ENCODE assay signal across 15 cellular contexts in genomic region chr15:29143909-29144308, GRCh38.
A peak's percentile ranks its signal among the peaks of the same experiment; 100 is the strongest.
DNase-seq lines count a peak whose midpoint lies in the region; ATAC-seq and TF ChIP-seq lines count a peak whose summit lies in the region.
"Had no signal": no experiment of that assay in that cellular context is flagged by ENCODE, and none has a peak within 500 bp of the region (broad histone marks: within the 10 kb centered on the region; RNA-seq: fewer than 3 reads in every experiment).

No MANE protein-coding gene starts in this region.

- H3K4me3 ChIP-seq in OCI-LY3 (ENCODE audit: low read length) (no peak overlapping the region), thyroid gland (replicated peaks in 1 of 3) (no peak overlapping the region)
- H3K4me3 ChIP-seq: skin epidermis, upper lobe of right lung had no signal

- no peak overlapping the region for H2AFZ ChIP-seq in OCI-LY3 (ENCODE audit: low read depth, low read length)

- peak; percentile 44 for ATAC-seq in GM19467 (IDR thresholded peaks at IDR 0.05; ENCODE audit: unreplicated experiment)
- ATAC-seq: foreskin keratinocyte; naive thymus-derived CD8-positive, alpha-beta T cell; upper lobe of right lung had no signal

- in situ Hi-C loops in ACHN (cut with HindIII; ENCODE audit: low pct_ligation_motif_present, low pct_unique_long_range_greater_than_20kb, low sequenced_read_pairs), result no loop called here

- H3K79me2 ChIP-seq in OCI-LY3 (ENCODE audit: low read length), result no peaks in the 10 kb centered on the region

- H3K27me3 ChIP-seq in OCI-LY3 (ENCODE audit: low read depth, low read length), result 0 out of 2 replicates have a peak, but pooled peaks cover 3% of the 10 kb centered on the region
- no peaks in the 10 kb centered on the region for H3K27me3 ChIP-seq in thyroid gland
- H3K27me3 ChIP-seq: foreskin keratinocyte had no signal

- H3K9ac ChIP-seq in OCI-LY3 (ENCODE audit: low read length), result no peak overlapping the region

- H4K20me1 ChIP-seq in OCI-LY3 (ENCODE audit: insufficient read depth, low read length), result no peaks in the 10 kb centered on the region

- 84 to 89% methylated on average over 4 of the region's 4 CpGs for WGBS in thyroid gland, 2 donors

- TF ChIP-seq POLR2A in thyroid gland (IDR thresholded peaks at IDR 0.05), result no peak

- H3K27ac ChIP-seq in OCI-LY3 (ENCODE audit: low read length), result no peak overlapping the region
- H3K27ac ChIP-seq in thyroid gland, result no peak overlapping the region
- H3K27ac ChIP-seq: foreskin keratinocyte, HL-60, upper lobe of right lung had no signal

- TF ChIP-seq CTCF in OCI-LY3 (IDR thresholded peaks at IDR 0.05; ENCODE audit: low read depth, low read length) (no peak), thyroid gland (IDR thresholded peaks at IDR 0.05) (no peak)

- intact Hi-C loops in thyroid gland (cut with DNase I), result no loop called here

- H3K4me1 ChIP-seq in OCI-LY3 (ENCODE audit: low read length) (peaks cover 27% of the 10 kb centered on the region), thyroid gland (no peaks in the 10 kb centered on the region)
- H3K4me1 ChIP-seq: foreskin keratinocyte, upper lobe of right lung had no signal

- H3K9me3 ChIP-seq in OCI-LY3 (ENCODE audit: insufficient read depth, low read length) (no peaks in the 10 kb centered on the region), thyroid gland (no peaks in the 10 kb centered on the region)
- H3K9me3 ChIP-seq: upper lobe of right lung had no signal

- DNase-seq in ACHN (peak; percentile 93), fibroblast of peridontal ligament (ENCODE audit: extremely low read depth) (peak; percentile 76), NAMALWA (ENCODE audit: low spot score) (no peak), GF-D8 (lab: John Stamatoyannopoulos, UW) (no peak), retina (no peak), thyroid gland (no peak)
- DNase-seq: activated T-cell treated with anti-CD3 and anti-CD28 coated beads, Interleukin-2, amount 50 U/mL, for 48 hours; naive thymus-derived CD8-positive, alpha-beta T cell; NCI-H1105 treated with DMSO at 0.1 percent for 48 hours; upper lobe of right lung had no signal

- 0 out of 2 replicates have a peak overlapping the region, but pooled peaks have one; percentile 16 for H3K4me2 ChIP-seq in OCI-LY3 (ENCODE audit: low read length)

- H3K36me3 ChIP-seq in OCI-LY3 (replicated peaks; ENCODE audit: low read depth, low read length) (no peaks in the 10 kb centered on the region), thyroid gland (no peaks in the 10 kb centered on the region)
- H3K36me3 ChIP-seq: upper lobe of right lung had no signal

Comparison
In these comparisons a context has a peak if more than half of its experiments do, and no peak if none do; other contexts are left out.
1. DNase-seq: peak in ACHN (single experiment) and fibroblast of peridontal ligament (single experiment); none in NAMALWA (single experiment), GF-D8 (single experiment), retina (single experiment) and thyroid gland (0 of 2).